Comparison of ENCODE assay signal across 2 cellular contexts in genomic region chr4:173371292-173372192, GRCh38.
TF ChIP-seq lines count a peak whose summit lies in the region.

No MANE protein-coding gene starts in this region.

TF ChIP-seq in A549, 52 proteins besides CTCF, POLR2A, EP300 and RAD21:
- TF ChIP-seq HEYL (CRISPR knock-in tag; IDR thresholded peaks at IDR 0.05) (no peak), KDM5A (IDR thresholded peaks at IDR 0.05) (no peak), HOXB5 (CRISPR knock-in tag; IDR thresholded peaks at IDR 0.05) (no peak), HMGXB4 (CRISPR knock-in tag; IDR thresholded peaks at IDR 0.05; ENCODE audit: borderline replicate concordance) (no peak), RCOR1 (IDR thresholded peaks at IDR 0.05; ENCODE audit: low read depth, low read length) (no peak), KDM1A (IDR thresholded peaks at IDR 0.05; ENCODE audit: low read depth) (no peak), ZSCAN20 (CRISPR knock-in tag; IDR thresholded peaks at IDR 0.05) (no peak), CHD4 (IDR thresholded peaks at IDR 0.05; ENCODE audit: borderline replicate concordance) (no peak), ZC3H11A (IDR thresholded peaks at IDR 0.05) (no peak), RARB (CRISPR knock-in tag; IDR thresholded peaks at IDR 0.05) (no peak), NFE2L2 (conservative IDR thresholded peaks at IDR 0.05; ENCODE audit: low read length) (no peak)
- TF ChIP-seq, protein P1, sequence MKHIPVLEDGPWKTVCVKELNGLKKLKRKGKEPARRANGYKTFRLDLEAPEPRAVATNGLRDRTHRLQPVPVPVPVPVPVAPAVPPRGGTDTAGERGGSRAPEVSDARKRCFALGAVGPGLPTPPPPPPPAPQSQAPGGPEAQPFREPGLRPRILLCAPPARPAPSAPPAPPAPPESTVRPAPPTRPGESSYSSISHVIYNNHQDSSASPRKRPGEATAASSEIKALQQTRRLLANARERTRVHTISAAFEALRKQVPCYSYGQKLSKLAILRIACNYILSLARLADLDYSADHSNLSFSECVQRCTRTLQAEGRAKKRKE (CRISPR knock-in tag; IDR thresholded peaks at IDR 0.05; ENCODE audit: low read depth): no peak
- TF ChIP-seq, protein P2, sequence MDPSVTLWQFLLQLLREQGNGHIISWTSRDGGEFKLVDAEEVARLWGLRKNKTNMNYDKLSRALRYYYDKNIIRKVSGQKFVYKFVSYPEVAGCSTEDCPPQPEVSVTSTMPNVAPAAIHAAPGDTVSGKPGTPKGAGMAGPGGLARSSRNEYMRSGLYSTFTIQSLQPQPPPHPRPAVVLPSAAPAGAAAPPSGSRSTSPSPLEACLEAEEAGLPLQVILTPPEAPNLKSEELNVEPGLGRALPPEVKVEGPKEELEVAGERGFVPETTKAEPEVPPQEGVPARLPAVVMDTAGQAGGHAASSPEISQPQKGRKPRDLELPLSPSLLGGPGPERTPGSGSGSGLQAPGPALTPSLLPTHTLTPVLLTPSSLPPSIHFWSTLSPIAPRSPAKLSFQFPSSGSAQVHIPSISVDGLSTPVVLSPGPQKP (IDR thresholded peaks at IDR 0.05; ENCODE audit: low read depth, low read length): no peak
- TF ChIP-seq, protein P3, sequence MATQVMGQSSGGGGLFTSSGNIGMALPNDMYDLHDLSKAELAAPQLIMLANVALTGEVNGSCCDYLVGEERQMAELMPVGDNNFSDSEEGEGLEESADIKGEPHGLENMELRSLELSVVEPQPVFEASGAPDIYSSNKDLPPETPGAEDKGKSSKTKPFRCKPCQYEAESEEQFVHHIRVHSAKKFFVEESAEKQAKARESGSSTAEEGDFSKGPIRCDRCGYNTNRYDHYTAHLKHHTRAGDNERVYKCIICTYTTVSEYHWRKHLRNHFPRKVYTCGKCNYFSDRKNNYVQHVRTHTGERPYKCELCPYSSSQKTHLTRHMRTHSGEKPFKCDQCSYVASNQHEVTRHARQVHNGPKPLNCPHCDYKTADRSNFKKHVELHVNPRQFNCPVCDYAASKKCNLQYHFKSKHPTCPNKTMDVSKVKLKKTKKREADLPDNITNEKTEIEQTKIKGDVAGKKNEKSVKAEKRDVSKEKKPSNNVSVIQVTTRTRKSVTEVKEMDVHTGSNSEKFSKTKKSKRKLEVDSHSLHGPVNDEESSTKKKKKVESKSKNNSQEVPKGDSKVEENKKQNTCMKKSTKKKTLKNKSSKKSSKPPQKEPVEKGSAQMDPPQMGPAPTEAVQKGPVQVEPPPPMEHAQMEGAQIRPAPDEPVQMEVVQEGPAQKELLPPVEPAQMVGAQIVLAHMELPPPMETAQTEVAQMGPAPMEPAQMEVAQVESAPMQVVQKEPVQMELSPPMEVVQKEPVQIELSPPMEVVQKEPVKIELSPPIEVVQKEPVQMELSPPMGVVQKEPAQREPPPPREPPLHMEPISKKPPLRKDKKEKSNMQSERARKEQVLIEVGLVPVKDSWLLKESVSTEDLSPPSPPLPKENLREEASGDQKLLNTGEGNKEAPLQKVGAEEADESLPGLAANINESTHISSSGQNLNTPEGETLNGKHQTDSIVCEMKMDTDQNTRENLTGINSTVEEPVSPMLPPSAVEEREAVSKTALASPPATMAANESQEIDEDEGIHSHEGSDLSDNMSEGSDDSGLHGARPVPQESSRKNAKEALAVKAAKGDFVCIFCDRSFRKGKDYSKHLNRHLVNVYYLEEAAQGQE (IDR thresholded peaks at IDR 0.05): no peak

TF ChIP-seq in HepG2, 621 proteins besides CTCF, POLR2A, EP300 and RAD21 (continues in another document):
- peak; percentile 56 for TF ChIP-seq TAF1 (CRISPR knock-in tag; IDR thresholded peaks at IDR 0.05)
- TF ChIP-seq PBX2 (CRISPR knock-in tag; IDR thresholded peaks at IDR 0.05): no peak
- no peak for TF ChIP-seq TBP (CRISPR knock-in tag; IDR thresholded peaks at IDR 0.05)
- TF ChIP-seq ZNF251 (CRISPR knock-in tag; IDR thresholded peaks at IDR 0.05): no peak
- no peak for TF ChIP-seq SMARCC2 (IDR thresholded peaks at IDR 0.05)
- TF ChIP-seq MAX (IDR thresholded peaks at IDR 0.05): no peak
- no peak for TF ChIP-seq AHR (CRISPR knock-in tag; IDR thresholded peaks at IDR 0.05)
- TF ChIP-seq NCOR1 (IDR thresholded peaks at IDR 0.05; ENCODE audit: borderline replicate concordance, low read length): no peak
- peak; percentile 41; the same call in 1 of the 2 replicates for TF ChIP-seq NFKB2 (CRISPR knock-in tag; IDR thresholded peaks at IDR 0.05; ENCODE audit: borderline replicate concordance)
- TF ChIP-seq NPAS2 (CRISPR knock-in tag; IDR thresholded peaks at IDR 0.05; ENCODE audit: borderline replicate concordance): no peak
- TF ChIP-seq, protein P4, sequence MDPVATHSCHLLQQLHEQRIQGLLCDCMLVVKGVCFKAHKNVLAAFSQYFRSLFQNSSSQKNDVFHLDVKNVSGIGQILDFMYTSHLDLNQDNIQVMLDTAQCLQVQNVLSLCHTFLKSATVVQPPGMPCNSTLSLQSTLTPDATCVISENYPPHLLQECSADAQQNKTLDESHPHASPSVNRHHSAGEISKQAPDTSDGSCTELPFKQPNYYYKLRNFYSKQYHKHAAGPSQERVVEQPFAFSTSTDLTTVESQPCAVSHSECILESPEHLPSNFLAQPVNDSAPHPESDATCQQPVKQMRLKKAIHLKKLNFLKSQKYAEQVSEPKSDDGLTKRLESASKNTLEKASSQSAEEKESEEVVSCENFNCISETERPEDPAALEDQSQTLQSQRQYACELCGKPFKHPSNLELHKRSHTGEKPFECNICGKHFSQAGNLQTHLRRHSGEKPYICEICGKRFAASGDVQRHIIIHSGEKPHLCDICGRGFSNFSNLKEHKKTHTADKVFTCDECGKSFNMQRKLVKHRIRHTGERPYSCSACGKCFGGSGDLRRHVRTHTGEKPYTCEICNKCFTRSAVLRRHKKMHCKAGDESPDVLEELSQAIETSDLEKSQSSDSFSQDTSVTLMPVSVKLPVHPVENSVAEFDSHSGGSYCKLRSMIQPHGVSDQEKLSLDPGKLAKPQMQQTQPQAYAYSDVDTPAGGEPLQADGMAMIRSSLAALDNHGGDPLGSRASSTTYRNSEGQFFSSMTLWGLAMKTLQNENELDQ (CRISPR knock-in tag; IDR thresholded peaks at IDR 0.05; ENCODE audit: borderline replicate concordance): no peak
- TF ChIP-seq ZNF558 (CRISPR knock-in tag; IDR thresholded peaks at IDR 0.05; ENCODE audit: borderline replicate concordance): 0 out of 2 replicates have a peak, but pooled peaks have one; percentile 18
- TF ChIP-seq YEATS2 (CRISPR knock-in tag; IDR thresholded peaks at IDR 0.05; ENCODE audit: borderline replicate concordance): 0 out of 2 replicates have a peak, but pooled peaks have one; percentile 17
- peak; percentile 35; the same call in 1 of the 2 replicates for TF ChIP-seq FOXK1 (CRISPR knock-in tag; IDR thresholded peaks at IDR 0.05; ENCODE audit: borderline replicate concordance, low read depth)
- TF ChIP-seq ZBTB46 (CRISPR knock-in tag; IDR thresholded peaks at IDR 0.05; ENCODE audit: borderline replicate concordance): no peak
- TF ChIP-seq RELA (CRISPR knock-in tag; IDR thresholded peaks at IDR 0.05): no peak
- TF ChIP-seq SALL2 (CRISPR knock-in tag; IDR thresholded peaks at IDR 0.05): no peak
- TF ChIP-seq ARID3A (IDR thresholded peaks at IDR 0.05; ENCODE audit: low read depth, low read length): no peak
- TF ChIP-seq SIN3A (IDR thresholded peaks at IDR 0.05; ENCODE audit: borderline replicate concordance, low read depth, low read length): peak; percentile 40; the same call in 1 of the 2 replicates
- no peak for TF ChIP-seq RAD51 (IDR thresholded peaks at IDR 0.05; ENCODE audit: borderline replicate concordance)
- TF ChIP-seq ELF1 (CRISPR knock-in tag; IDR thresholded peaks at IDR 0.05): 0 out of 2 replicates have a peak, but pooled peaks have one; percentile 12
- TF ChIP-seq ZNF501 (CRISPR knock-in tag; IDR thresholded peaks at IDR 0.05): peak; percentile 26; the same call in 1 of the 2 replicates
- TF ChIP-seq NRL (CRISPR knock-in tag; IDR thresholded peaks at IDR 0.05; ENCODE audit: borderline replicate concordance): no peak
- TF ChIP-seq ZSCAN25 (CRISPR knock-in tag; IDR thresholded peaks at IDR 0.05): no peak
- no peak for TF ChIP-seq MIER3 (CRISPR knock-in tag; IDR thresholded peaks at IDR 0.05; ENCODE audit: borderline replicate concordance)
- TF ChIP-seq ZSCAN5A (CRISPR knock-in tag; IDR thresholded peaks at IDR 0.05; ENCODE audit: borderline replicate concordance): no peak
- no peak for TF ChIP-seq CHD2 (IDR thresholded peaks at IDR 0.05; ENCODE audit: low read depth, low read length)
- peak; percentile 56; the same call in 1 of the 2 replicates for TF ChIP-seq ZNF292 (CRISPR knock-in tag; IDR thresholded peaks at IDR 0.05; ENCODE audit: borderline replicate concordance, low read depth)
- no peak for TF ChIP-seq STAG1 (CRISPR knock-in tag; IDR thresholded peaks at IDR 0.05)
- TF ChIP-seq ZNF530 (CRISPR knock-in tag; IDR thresholded peaks at IDR 0.05; ENCODE audit: low read depth): no peak
- TF ChIP-seq REPIN1 (CRISPR knock-in tag; IDR thresholded peaks at IDR 0.05; ENCODE audit: borderline replicate concordance, low read depth): no peak
- no peak for TF ChIP-seq CSRNP2 (CRISPR knock-in tag; conservative IDR thresholded peaks at IDR 0.05; ENCODE audit: low read depth)
- TF ChIP-seq ZFX (CRISPR knock-in tag; IDR thresholded peaks at IDR 0.05; ENCODE audit: low read depth): peak; percentile 36
- TF ChIP-seq MED13 (CRISPR knock-in tag; IDR thresholded peaks at IDR 0.05): no peak
- no peak for TF ChIP-seq XBP1 (CRISPR knock-in tag; IDR thresholded peaks at IDR 0.05)
- no peak; the same call in 1 of the 2 replicates for TF ChIP-seq ARHGAP35 (CRISPR knock-in tag; IDR thresholded peaks at IDR 0.05; ENCODE audit: borderline replicate concordance)
- TF ChIP-seq KMT2A (CRISPR knock-in tag; IDR thresholded peaks at IDR 0.05): peak; percentile 89
- TF ChIP-seq ZBTB42 (CRISPR knock-in tag; IDR thresholded peaks at IDR 0.05): no peak
- 0 out of 2 replicates have a peak, but pooled peaks have one; percentile 20 for TF ChIP-seq SIX1 (CRISPR knock-in tag; IDR thresholded peaks at IDR 0.05; ENCODE audit: borderline replicate concordance)
- TF ChIP-seq GZF1 (CRISPR knock-in tag; IDR thresholded peaks at IDR 0.05): 0 out of 2 replicates have a peak, but pooled peaks have one; percentile 21
- TF ChIP-seq, protein P5, sequence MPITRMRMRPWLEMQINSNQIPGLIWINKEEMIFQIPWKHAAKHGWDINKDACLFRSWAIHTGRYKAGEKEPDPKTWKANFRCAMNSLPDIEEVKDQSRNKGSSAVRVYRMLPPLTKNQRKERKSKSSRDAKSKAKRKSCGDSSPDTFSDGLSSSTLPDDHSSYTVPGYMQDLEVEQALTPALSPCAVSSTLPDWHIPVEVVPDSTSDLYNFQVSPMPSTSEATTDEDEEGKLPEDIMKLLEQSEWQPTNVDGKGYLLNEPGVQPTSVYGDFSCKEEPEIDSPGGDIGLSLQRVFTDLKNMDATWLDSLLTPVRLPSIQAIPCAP (CRISPR knock-in tag; IDR thresholded peaks at IDR 0.05; ENCODE audit: low read depth): no peak
- 0 out of 2 replicates have a peak, but pooled peaks have one; percentile 51 for TF ChIP-seq ZNF761 (CRISPR knock-in tag; conservative IDR thresholded peaks at IDR 0.05)
